In the genomic region with DNA sequence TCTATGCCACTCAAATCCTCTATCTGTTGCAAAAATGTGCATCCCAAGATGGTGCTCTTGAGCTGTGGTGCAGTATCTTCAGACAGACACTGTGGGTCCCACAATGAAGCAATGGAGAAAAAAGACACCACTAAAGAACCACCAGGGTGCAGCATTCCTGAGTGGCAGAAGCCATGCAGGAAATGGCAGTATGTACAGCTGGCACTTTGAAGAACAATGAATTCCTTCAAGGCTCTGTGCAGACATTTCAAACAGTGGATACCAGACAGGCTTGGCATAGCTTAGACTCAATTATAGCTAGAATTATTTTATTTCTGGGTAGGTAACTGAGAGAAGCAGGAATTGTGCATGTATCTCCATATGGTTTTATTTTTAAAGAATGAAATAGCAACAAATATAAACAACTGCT, we compare ENCODE assay signal across 7 cellular contexts. TPM values are rescaled to one million over a fixed set of nuclear protein-coding genes. Genes with fewer than 3 reads are reported as not detected.
DNase-seq lines count a peak whose midpoint lies in the region; ATAC-seq and TF ChIP-seq lines count a peak whose summit lies in the region.

No MANE protein-coding gene starts in this region.

- peaks cover 5% of the 10 kb centered on the region for H3K9me3 Mint-ChIP-seq in activated naive CD8-positive, alpha-beta T cell treated with anti-CD3 and anti-CD28 coated beads, Interleukin-2, amount 50 U/mL, for 24 hours

- DNase-seq in GF-D8 (lab: John Stamatoyannopoulos, UW) (peak; percentile 65), NCI-H526 treated with DMSO at 0.1 percent for 48 hours (lab: John Stamatoyannopoulos, UW) (peak; percentile 52), left ventricle myocardium inferior (no peak), gastrocnemius medialis (no peak)
- DNase-seq in activated naive CD8-positive, alpha-beta T cell treated with anti-CD3 and anti-CD28 coated beads, Interleukin-2, amount 50 U/mL, for 24 hours, result no peak

- H3K27ac ChIP-seq in left ventricle myocardium inferior (replicated peaks) (peak overlapping the region; percentile 21), gastrocnemius medialis (no peak overlapping the region)

- peak; percentile 54 for TF ChIP-seq CTCF in left ventricle myocardium inferior (IDR thresholded peaks at IDR 0.05; ENCODE audit: borderline replicate concordance)
- TF ChIP-seq CTCF in gastrocnemius medialis (IDR thresholded peaks at IDR 0.05 in 4 of 5, conservative IDR thresholded peaks at IDR 0.05 in 1 of 5), result peak in 3 of 5 experiments; percentile 23 to 43 (median 24)

- H3K4me1 Mint-ChIP-seq in activated naive CD8-positive, alpha-beta T cell treated with anti-CD3 and anti-CD28 coated beads, Interleukin-2, amount 50 U/mL, for 24 hours, result no peaks in the 10 kb centered on the region

- H3K4me3 ChIP-seq in left ventricle myocardium inferior, result no peak overlapping the region
- H3K4me3 ChIP-seq in gastrocnemius medialis, result no peak overlapping the region

- TF ChIP-seq POLR2A in gastrocnemius medialis (IDR thresholded peaks at IDR 0.05), result no peak

- H3K4me3 Mint-ChIP-seq in activated naive CD8-positive, alpha-beta T cell treated with anti-CD3 and anti-CD28 coated beads, Interleukin-2, amount 50 U/mL, for 24 hours, result no peak overlapping the region

- intact Hi-C loops in left ventricle myocardium inferior (cut with micrococcal nuclease), result no loop called here
- intact Hi-C loops in gastrocnemius medialis (cut with DNase I; ENCODE audit: low total_unique reads), result loop anchor here (10.0 kb wide), 1 partner anchor 70 kb away; no protein-coding TSS in a partner anchor

- H3K4me1 ChIP-seq in left ventricle myocardium inferior (peaks cover 32% of the 10 kb centered on the region), gastrocnemius medialis (peaks cover 18 to 24% of the 10 kb centered on the region in 2 donors)

- H3K9me3 ChIP-seq in left ventricle myocardium inferior (replicated peaks) (peaks cover 3% of the 10 kb centered on the region), gastrocnemius medialis (no peaks in the 10 kb centered on the region)

- H3K27me3 Mint-ChIP-seq in activated naive CD8-positive, alpha-beta T cell treated with anti-CD3 and anti-CD28 coated beads, Interleukin-2, amount 50 U/mL, for 24 hours, result peaks cover 3% of the 10 kb centered on the region

- no peaks in the 10 kb centered on the region for H3K36me3 Mint-ChIP-seq in activated naive CD8-positive, alpha-beta T cell treated with anti-CD3 and anti-CD28 coated beads, Interleukin-2, amount 50 U/mL, for 24 hours (ENCODE audit: low read depth)

- H3K27ac Mint-ChIP-seq in activated naive CD8-positive, alpha-beta T cell treated with anti-CD3 and anti-CD28 coated beads, Interleukin-2, amount 50 U/mL, for 24 hours, result no peak overlapping the region

- in situ Hi-C loops in gastrocnemius medialis (cut with MboI; ENCODE audit: low sequenced_read_pairs in 4 of 4), result no loop called here

- peak; percentile 93 for ATAC-seq in GM21381 (IDR thresholded peaks at IDR 0.05; ENCODE audit: unreplicated experiment)
- peak; percentile 99 for ATAC-seq in HG03565 (IDR thresholded peaks at IDR 0.05; ENCODE audit: unreplicated experiment)
- ATAC-seq in activated naive CD8-positive, alpha-beta T cell treated with anti-CD3 and anti-CD28 coated beads, Interleukin-2, amount 50 U/mL, for 24 hours, result peak; percentile 66
- ATAC-seq in gastrocnemius medialis, result peak; percentile 31 to 71

- no peaks in the 10 kb centered on the region for H3K36me3 ChIP-seq in left ventricle myocardium inferior
- H3K36me3 ChIP-seq in gastrocnemius medialis, result no peaks in the 10 kb centered on the region

- no peaks in the 10 kb centered on the region for H3K27me3 ChIP-seq in left ventricle myocardium inferior (ENCODE audit: low read depth)
- no peaks in the 10 kb centered on the region for H3K27me3 ChIP-seq in gastrocnemius medialis

RNA-seq across cellular contexts. Expression of a gene that starts 24.0 kb away (rescaled TPM):
- total RNA-seq in left ventricle myocardium inferior (44.3 TPM), gastrocnemius medialis (10 to 100 TPM; 27.9 to 33.7 (median 30.8) TPM)

Comparison
In these comparisons a context has a peak if more than half of its experiments do, and no peak if none do; other contexts are left out.
1. DNase-seq: peak in GF-D8 (single experiment) and NCI-H526 treated with DMSO at 0.1 percent for 48 hours (single experiment); none in activated naive CD8-positive, alpha-beta T cell treated with anti-CD3 and anti-CD28 coated beads, Interleukin-2, amount 50 U/mL, for 24 hours (single experiment), left ventricle myocardium inferior (single experiment) and gastrocnemius medialis (0 of 2).
2. Peak in every context shown above with its lines, with median percentiles within 50 percentile points of each other: ATAC-seq.